21 cellular contexts compared by ENCODE assay signal in genomic region chr7:117863618-117864017, GRCh38. TPM values are rescaled to one million over a fixed set of nuclear protein-coding genes. Genes with fewer than 3 reads are reported as not detected.
DNase-seq lines count a peak whose midpoint lies in the region; TF ChIP-seq lines count a peak whose summit lies in the region.
"Had no signal": no experiment of that assay in that cellular context is flagged by ENCODE, and none has a peak within 500 bp of the region (broad histone marks: within the 10 kb centered on the region; RNA-seq: fewer than 3 reads in every experiment).

No MANE protein-coding gene starts in this region.

- H3K27me3 ChIP-seq in vagina = no peaks in the 10 kb centered on the region

- DNase-seq in AG08396 (ENCODE audit: low spot score) (peak; percentile 18), fibroblast of gingiva (ENCODE audit: low read depth) (peak; percentile 27), vagina (ENCODE audit: extremely low spot score in 2 of 2) (no peak), GM19240 (ENCODE audit: insufficient read length, low spot score) (no peak), NCI-H2227 treated with DMSO at 0.1 percent for 48 hours (lab: John Stamatoyannopoulos, UW) (no peak)
- no peak for DNase-seq in activated CD8-positive, alpha-beta memory T cell treated with anti-CD3 and anti-CD28 coated beads, Interleukin-2, amount 50 U/mL, for 48 hours
- DNase-seq: 8988T; BE2C; C1 segment of cervical spinal cord; CD4-positive, CD25-positive, alpha-beta regulatory T cell; CD8-positive, alpha-beta memory T cell; COR-L47; DMS 273 treated with DMSO at 0.1 percent for 48 hours; DMS53; DND-41; EL; H7 had no signal

- H3K4me3 ChIP-seq in vagina = no peak overlapping the region
- H3K4me3 ChIP-seq: GM12878, GM23338 had no signal

- peaks cover 42% of the 10 kb centered on the region for H3K4me1 ChIP-seq in vagina
- H3K4me1 ChIP-seq: BE2C had no signal

- no peak for TF ChIP-seq POLR2A in vagina (IDR thresholded peaks at IDR 0.05)

- H3K27ac ChIP-seq in angular gyrus (ENCODE audit: low read depth, low read length) (peak overlapping the region; percentile 2), vagina (peak overlapping the region; percentile 30)

- no peaks in the 10 kb centered on the region for H3K9me3 ChIP-seq in vagina
- H3K9me3 ChIP-seq: BE2C had no signal

- no peak for TF ChIP-seq CTCF in vagina (IDR thresholded peaks at IDR 0.05)

- peaks cover 0 to 5% of the 10 kb centered on the region in 2 donors for H3K36me3 ChIP-seq in vagina
- H3K36me3 ChIP-seq: BE2C had no signal

- intact Hi-C loops in vagina (cut with DNase I) = no loop called here

RNA-seq across cellular contexts. Expression of gene CTTNBP2, which starts 9.6 kb away (rescaled TPM):
- total RNA-seq in vagina = 25.0 TPM
- total RNA-seq: CD4-positive, CD25-positive, alpha-beta regulatory T cell; CD8-positive, alpha-beta memory T cell; G401; GM12878 had no signal

Comparison
In these comparisons a context has a peak if more than half of its experiments do, and no peak if none do; other contexts are left out.
1. DNase-seq: peak in AG08396 (single experiment) and fibroblast of gingiva (single experiment); none in vagina (0 of 2), GM19240 (single experiment), NCI-H2227 treated with DMSO at 0.1 percent for 48 hours (single experiment) and activated CD8-positive, alpha-beta memory T cell treated with anti-CD3 and anti-CD28 coated beads, Interleukin-2, amount 50 U/mL, for 48 hours (single experiment).